22 cellular contexts compared by ENCODE assay signal in the genomic region with DNA sequence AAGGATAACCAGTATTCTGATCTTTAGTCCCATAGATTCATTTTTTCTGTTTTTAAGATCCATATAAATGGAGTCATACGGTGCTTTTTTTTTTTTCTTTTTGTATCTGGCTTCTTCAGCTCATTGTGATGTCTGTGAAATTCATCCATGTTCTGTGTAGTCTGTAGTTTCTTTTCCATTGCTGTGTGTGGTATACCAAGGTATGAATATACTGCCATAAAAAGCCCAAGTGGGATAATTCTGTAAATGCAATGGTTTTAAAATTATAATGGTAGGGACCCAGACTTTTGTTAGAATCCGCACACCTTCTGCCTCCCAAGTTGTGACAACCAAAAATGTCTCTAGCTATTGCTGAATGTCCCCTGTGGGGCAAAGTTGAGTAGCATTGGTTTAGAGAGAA. TPM values are rescaled to one million over a fixed set of nuclear protein-coding genes. Genes with fewer than 3 reads are reported as not detected.
DNase-seq lines count a peak whose midpoint lies in the region; ATAC-seq and TF ChIP-seq lines count a peak whose summit lies in the region.
"Had no signal": no experiment of that assay in that cellular context is flagged by ENCODE, and none has a peak within 500 bp of the region (broad histone marks: within the 10 kb centered on the region; RNA-seq: fewer than 3 reads in every experiment).

No MANE protein-coding gene starts in this region.

- TF ChIP-seq CTCF in chondrocyte (IDR thresholded peaks at IDR 0.05) (peak; percentile 24), GM13977 (IDR thresholded peaks at IDR 0.05; ENCODE audit: extremely low read depth, insufficient read depth, missing control alignments) (no peak)

- H3K27me3 Mint-ChIP-seq in chondrocyte (ENCODE audit: low read depth): no peaks in the 10 kb centered on the region

- H3K4me1 Mint-ChIP-seq in chondrocyte (ENCODE audit: low read depth): peaks cover 15% of the 10 kb centered on the region

- no peak for ATAC-seq in activated naive CD4-positive, alpha-beta T cell treated with anti-CD3 and anti-CD28 coated beads, Interleukin-2, amount 50 U/mL, for 72 hours
- ATAC-seq in HG03095 (IDR thresholded peaks at IDR 0.05; ENCODE audit: unreplicated experiment) (no peak), HG03432 (IDR thresholded peaks at IDR 0.05; ENCODE audit: unreplicated experiment) (no peak)
- ATAC-seq: CD8-positive, alpha-beta T cell; K562 had no signal

- no peak overlapping the region for H3K4me3 Mint-ChIP-seq in chondrocyte (ENCODE audit: unreplicated experiment)
- H3K4me3 Mint-ChIP-seq: CD8-positive, alpha-beta T cell had no signal

- H3K27ac Mint-ChIP-seq in activated naive CD4-positive, alpha-beta T cell treated with anti-CD3 and anti-CD28 coated beads, Interleukin-2, amount 50 U/mL, for 72 hours: peak overlapping the region; percentile 15 to 66
- no peak overlapping the region for H3K27ac Mint-ChIP-seq in chondrocyte (ENCODE audit: unreplicated experiment)
- H3K27ac Mint-ChIP-seq: CD8-positive, alpha-beta T cell had no signal

- no peak for DNase-seq in activated naive CD4-positive, alpha-beta T cell treated with anti-CD3 and anti-CD28 coated beads, Interleukin-2, amount 50 U/mL, for 72 hours (ENCODE audit: low spot score in 2 of 2)
- DNase-seq in activated naive CD4-positive, alpha-beta T cell (lab: John Stamatoyannopoulos, UW): no peak
- DNase-seq in ELR (ENCODE audit: low read depth) (peak; percentile 8), chondrocyte (ENCODE audit: low spot score) (no peak), GM13977 (ENCODE audit: low spot score) (no peak)
- DNase-seq: C1 segment of cervical spinal cord; CD8-positive, alpha-beta T cell; DMS 273 treated with DMSO at 0.1 percent for 48 hours; DMS79; EL; GF-D8; Kasumi-1; NCI-H1105 treated with DMSO at 0.1 percent for 48 hours; NCI-H146; NCI-H1930; NCI-H2107; NCI-H446; NCI-H524 treated with DMSO at 0.1 percent for 48 hours; NCI-H774 had no signal

- no peaks in the 10 kb centered on the region for H3K9me3 Mint-ChIP-seq in activated naive CD4-positive, alpha-beta T cell treated with anti-CD3 and anti-CD28 coated beads, Interleukin-2, amount 50 U/mL, for 72 hours
- no peaks in the 10 kb centered on the region for H3K9me3 Mint-ChIP-seq in chondrocyte (ENCODE audit: low read depth)
- H3K9me3 Mint-ChIP-seq: CD8-positive, alpha-beta T cell had no signal

- in situ Hi-C loops in GM13977 (cut with MboI; ENCODE audit: low pct_unique_long_range_greater_than_20kb, low sequenced_read_pairs, unreplicated experiment): no loop called here

- H3K36me3 Mint-ChIP-seq in activated naive CD4-positive, alpha-beta T cell treated with anti-CD3 and anti-CD28 coated beads, Interleukin-2, amount 50 U/mL, for 72 hours: no peaks in the 10 kb centered on the region
- H3K36me3 Mint-ChIP-seq in chondrocyte (ENCODE audit: low read depth): no peaks in the 10 kb centered on the region

RNA-seq across cellular contexts. Expression of a gene that starts 7.6 kb away (rescaled TPM):
- 100 to 1,000 TPM; 124 to 128 TPM for total RNA-seq in activated naive CD4-positive, alpha-beta T cell treated with anti-CD3 and anti-CD28 coated beads, Interleukin-2, amount 50 U/mL, for 72 hours
- 48.6 to 86.9 TPM (median 50.0 TPM) in 3 replicates for total RNA-seq in chondrocyte

RNA-seq across cellular contexts. Expression of a gene that starts 55.3 kb away (rescaled TPM):
- total RNA-seq in activated naive CD4-positive, alpha-beta T cell treated with anti-CD3 and anti-CD28 coated beads, Interleukin-2, amount 50 U/mL, for 72 hours: 10 to 100 TPM; 13.3 to 28.3 TPM
- total RNA-seq in chondrocyte: 36.6 to 136 TPM (median 44.7 TPM) in 3 replicates
